In the genomic region with DNA sequence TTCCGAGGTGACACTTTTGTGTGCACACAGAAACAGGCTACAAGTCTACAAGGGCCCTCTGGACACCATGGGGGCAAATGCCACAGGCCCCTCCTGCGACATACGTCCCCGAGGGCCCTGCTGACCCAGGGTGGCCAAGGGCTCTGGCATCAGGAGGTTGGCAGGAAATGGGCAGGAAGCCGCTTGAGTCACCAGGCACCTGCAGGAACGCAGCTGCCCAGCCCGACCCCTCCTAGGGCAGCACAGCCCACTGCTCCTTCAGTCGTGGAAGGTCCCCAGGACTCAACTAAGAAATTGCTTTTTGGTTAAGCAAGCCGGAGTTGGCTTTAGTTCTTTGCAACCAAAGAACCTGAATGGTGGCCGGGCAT, we compare ENCODE assay signal across 25 cellular contexts. TPM values are rescaled to one million over a fixed set of nuclear protein-coding genes. Genes with fewer than 3 reads are reported as not detected.
"Had no signal": no experiment of that assay in that cellular context is flagged by ENCODE, and none has a peak within 500 bp of the region (broad histone marks: within the 10 kb centered on the region; RNA-seq: fewer than 3 reads in every experiment).

No MANE protein-coding gene starts in this region.

- DNase-seq: activated CD4-positive, alpha-beta T cell treated with anti-CD3 and anti-CD28 coated beads for 1 hour; activated CD4-positive, alpha-beta T cell treated with anti-CD3 and anti-CD28 coated beads, Interleukin-2, amount 50 U/mL, for 1 hour; activated CD8-positive, alpha-beta T cell treated with anti-CD3 and anti-CD28 coated beads, Interleukin-2, amount 10 ng/mL, durations not matched to agents 7 days and 5 days; activated gamma-delta T cell treated with Interleukin-2 at 50 U/mL for 16 hours; esophagus squamous epithelium; heart right ventricle; spleen; stimulated activated CD4-positive, alpha-beta T cell treated with anti-CD3 and anti-CD28 coated beads, Interleukin-4, amount 100 ng/mL, for 1 hour; stimulated activated naive CD4-positive, alpha-beta T cell treated with Interleukin-2 at 50 U/mL for 16 hours; upper lobe of right lung; WERI-Rb-1 had no signal

- H3K27ac ChIP-seq: ascending aorta, esophagus squamous epithelium, neutrophil, ovary, prostate gland, spleen, upper lobe of right lung, WERI-Rb-1 had no signal

- H3K9me3 Mint-ChIP-seq: activated naive CD4-positive, alpha-beta T cell treated with anti-CD3 and anti-CD28 coated beads, Interleukin-2, amount 50 U/mL, for 24 hours; activated T-helper 1 cell treated with anti-CD3 and anti-CD28 coated beads, Interleukin-12 subunit alpha, Interleukin-12 subunit beta, Interleukin-2, Interleukin-4 antibody, amounts not matched to agents 30 ng/mL and 10 ng/mL and 1 ng/mL, durations not matched to agents 14 hours and 24 hours and 36 hours; central memory CD8-positive, alpha-beta T cell; mesothelial cell of epicardium; natural killer cell treated with Interleukin-12 subunit alpha and Interleukin-12 subunit beta and Interleukin-15 and Interleukin-18, amount 100 ng/mL, for 72 hours; T-helper 2 cell treated with Interferon-gamma antibody and Interleukin-4, amounts not matched to agents 5 μg/mL and 100 μg/mL, for 36 hours had no signal

- FAIRE-seq: colon, kidney, TTC549 had no signal

- H3K36me3 Mint-ChIP-seq: mesothelial cell of epicardium had no signal

- H3K4me3 ChIP-seq: ascending aorta, esophagus squamous epithelium, heart right ventricle, ovary, prostate gland, spleen, upper lobe of right lung had no signal

- H3K27me3 ChIP-seq: ascending aorta, esophagus squamous epithelium, heart right ventricle, neutrophil, ovary, spleen, upper lobe of right lung had no signal

- H3K4me3 Mint-ChIP-seq: activated CD8-positive, alpha-beta T cell treated with anti-CD3 and anti-CD28 coated beads, Interleukin-2, amount 10 ng/mL, durations not matched to agents 7 days and 5 days; activated naive CD4-positive, alpha-beta T cell treated with anti-CD3 and anti-CD28 coated beads, Interleukin-2, amount 50 U/mL, for 24 hours; activated T-helper 1 cell treated with anti-CD3 and anti-CD28 coated beads, Interleukin-12 subunit alpha, Interleukin-12 subunit beta, Interleukin-2, Interleukin-4 antibody, amounts not matched to agents 30 ng/mL and 10 ng/mL and 1 ng/mL, durations not matched to agents 14 hours and 24 hours and 36 hours; central memory CD8-positive, alpha-beta T cell; mesothelial cell of epicardium; natural killer cell treated with Interleukin-12 subunit alpha and Interleukin-12 subunit beta and Interleukin-15 and Interleukin-18, amount 100 ng/mL, for 72 hours; T-helper 2 cell treated with Interferon-gamma antibody and Interleukin-4, amounts not matched to agents 5 μg/mL and 100 μg/mL, for 36 hours had no signal

- ATAC-seq: activated CD8-positive, alpha-beta T cell treated with anti-CD3 and anti-CD28 coated beads, Interleukin-2, amount 10 ng/mL, durations not matched to agents 7 days and 5 days; left lobe of liver; natural killer cell treated with Interleukin-12 subunit alpha and Interleukin-12 subunit beta and Interleukin-15 and Interleukin-18, amount 100 ng/mL, for 72 hours; upper lobe of right lung had no signal

- H3K36me3 ChIP-seq: ovary had no signal

- H3K9me3 ChIP-seq: ascending aorta, esophagus squamous epithelium, heart right ventricle, neutrophil, ovary, prostate gland, spleen, upper lobe of right lung had no signal

- H3K27me3 Mint-ChIP-seq: activated naive CD4-positive, alpha-beta T cell treated with anti-CD3 and anti-CD28 coated beads, Interleukin-2, amount 50 U/mL, for 24 hours; central memory CD8-positive, alpha-beta T cell; natural killer cell treated with Interleukin-12 subunit alpha and Interleukin-12 subunit beta and Interleukin-15 and Interleukin-18, amount 100 ng/mL, for 72 hours had no signal

- H3K4me1 ChIP-seq: ascending aorta had no signal

- H3K27ac Mint-ChIP-seq: activated naive CD4-positive, alpha-beta T cell treated with anti-CD3 and anti-CD28 coated beads, Interleukin-2, amount 50 U/mL, for 24 hours; activated T-helper 1 cell treated with anti-CD3 and anti-CD28 coated beads, Interleukin-12 subunit alpha, Interleukin-12 subunit beta, Interleukin-2, Interleukin-4 antibody, amounts not matched to agents 30 ng/mL and 10 ng/mL and 1 ng/mL, durations not matched to agents 14 hours and 24 hours and 36 hours; mesothelial cell of epicardium; natural killer cell treated with Interleukin-12 subunit alpha and Interleukin-12 subunit beta and Interleukin-15 and Interleukin-18, amount 100 ng/mL, for 72 hours; T-helper 2 cell treated with Interferon-gamma antibody and Interleukin-4, amounts not matched to agents 5 μg/mL and 100 μg/mL, for 36 hours had no signal

RNA-seq across cellular contexts. Expression of gene VASN, which starts 36.7 kb away (rescaled TPM):
- total RNA-seq: activated CD8-positive, alpha-beta T cell treated with anti-CD3 and anti-CD28 coated beads, Interleukin-2, amount 10 ng/mL, durations not matched to agents 7 days and 5 days had no signal
